10 cellular contexts compared by ENCODE assay signal in the genomic region with DNA sequence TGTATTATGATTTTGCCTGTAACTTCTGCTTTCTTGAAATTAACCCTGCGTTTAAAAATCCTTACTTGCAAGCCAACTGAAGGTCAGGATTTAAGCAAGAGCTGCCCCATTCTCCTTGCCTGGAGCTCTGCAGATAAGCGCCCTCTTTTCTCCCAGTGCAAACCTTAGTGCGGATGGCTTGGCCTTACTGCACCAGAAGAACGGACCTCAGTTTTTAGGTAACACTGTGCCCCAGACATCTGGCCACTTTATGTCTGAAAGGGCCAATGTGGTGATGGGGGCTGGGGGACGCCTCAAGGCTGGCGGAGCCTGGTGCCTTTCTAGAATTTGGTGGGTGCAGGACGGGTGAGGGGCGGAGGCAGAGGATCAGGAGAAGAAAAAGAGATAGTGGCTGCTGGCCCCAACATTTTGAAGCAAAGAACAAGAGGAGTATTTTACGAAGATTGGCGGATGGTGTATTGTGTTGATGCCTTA. TPM values are rescaled to one million over a fixed set of nuclear protein-coding genes. Genes with fewer than 3 reads are reported as not detected.
A peak's percentile ranks its signal among the peaks of the same experiment; 100 is the strongest.
DNase-seq lines count a peak whose midpoint lies in the region; ATAC-seq, FAIRE-seq and TF ChIP-seq lines count a peak whose summit lies in the region.
"Had no signal": no experiment of that assay in that cellular context is flagged by ENCODE, and none has a peak within 500 bp of the region (broad histone marks: within the 10 kb centered on the region; RNA-seq: fewer than 3 reads in every experiment).

No MANE protein-coding gene starts in this region.

- H3K9me3 ChIP-seq in CD4-positive, alpha-beta T cell (ENCODE audit: control insufficient read depth, low read length), result no peaks in the 10 kb centered on the region
- H3K9me3 ChIP-seq in Karpas-422 (ENCODE audit: low read length), result no peaks in the 10 kb centered on the region
- no peaks in the 10 kb centered on the region for H3K9me3 ChIP-seq in astrocyte (ENCODE audit: insufficient read depth, low read depth, low read length)
- no peaks in the 10 kb centered on the region for H3K9me3 ChIP-seq in mucosa of stomach (ENCODE audit: control insufficient read depth, low read length)
- H3K9me3 ChIP-seq in MM.1S (replicated peaks; ENCODE audit: insufficient read depth, low read length), result no peaks in the 10 kb centered on the region

- no peak for ATAC-seq in CD4-positive, alpha-beta T cell (ENCODE audit: poor library complexity)
- no peak for ATAC-seq in HG02610 (IDR thresholded peaks at IDR 0.05; ENCODE audit: unreplicated experiment)

- intact Hi-C loops in CD4-positive, alpha-beta T cell (cut with DNase I, micrococcal nuclease), result loop anchor here (2.0 to 5.0 kb wide), 3 partner anchors 196 to 658 kb away; no protein-coding TSS in a partner anchor

- H3K9ac ChIP-seq in Karpas-422 (ENCODE audit: low read length) (no peak overlapping the region), astrocyte (ENCODE audit: low read length) (no peak overlapping the region), mucosa of stomach (ENCODE audit: low read length) (peak overlapping the region; percentile 4), MM.1S (ENCODE audit: low read length) (no peak overlapping the region)
- H3K9ac ChIP-seq: KMS-11 had no signal

- no peak for DNase-seq in CD4-positive, alpha-beta T cell
- DNase-seq in Karpas-422 (no peak), astrocyte (ENCODE audit: low read depth) (no peak), amygdala (lab: John Stamatoyannopoulos, UW) (no peak), medulla oblongata (ENCODE audit: extremely low spot score) (no peak), MM.1S (no peak)

- no peaks in the 10 kb centered on the region for H4K20me1 ChIP-seq in Karpas-422 (ENCODE audit: insufficient read depth, low read depth, low read length)
- H4K20me1 ChIP-seq in astrocyte (ENCODE audit: insufficient read depth, low read length), result no peaks in the 10 kb centered on the region
- no peaks in the 10 kb centered on the region for H4K20me1 ChIP-seq in MM.1S (ENCODE audit: insufficient read depth, low read length)

- H3K27me3 ChIP-seq in CD4-positive, alpha-beta T cell (ENCODE audit: control insufficient read depth, insufficient read depth, low read length), result peaks cover 36% of the 10 kb centered on the region
- H3K27me3 ChIP-seq in Karpas-422 (ENCODE audit: low read length) (no peaks in the 10 kb centered on the region), astrocyte (ENCODE audit: insufficient read depth, low read length) (peaks cover 54% of the 10 kb centered on the region), mucosa of stomach (ENCODE audit: control insufficient read depth, insufficient read depth, low read length) (peaks cover 24% of the 10 kb centered on the region), MM.1S (replicated peaks; ENCODE audit: insufficient read depth, low read length) (no peaks in the 10 kb centered on the region)

- POLR2A ChIA-PET in CD4-positive, alpha-beta T cell (lab: Charles Lee), result no interaction called here

- H3K27ac Mint-ChIP-seq in CD4-positive, alpha-beta T cell, result no peak overlapping the region
- H3K27ac Mint-ChIP-seq in astrocyte (ENCODE audit: unreplicated experiment), result no peak overlapping the region

- H3K9me3 Mint-ChIP-seq in CD4-positive, alpha-beta T cell, result no peaks in the 10 kb centered on the region
- peaks cover 4% of the 10 kb centered on the region for H3K9me3 Mint-ChIP-seq in astrocyte (ENCODE audit: unreplicated experiment)

- H3K27ac ChIP-seq in CD4-positive, alpha-beta T cell (ENCODE audit: low read depth, low read length), result no peak overlapping the region
- H3K27ac ChIP-seq in Karpas-422 (ENCODE audit: low read length) (no peak overlapping the region), astrocyte (ENCODE audit: low read depth, low read length) (no peak overlapping the region), MM.1S (ENCODE audit: low read length) (no peak overlapping the region)
- H3K27ac ChIP-seq: KMS-11 had no signal

- H3K36me3 ChIP-seq in Karpas-422 (ENCODE audit: insufficient read depth, low read length) (no peaks in the 10 kb centered on the region), astrocyte (ENCODE audit: insufficient read depth, low read length) (no peaks in the 10 kb centered on the region), mucosa of stomach (ENCODE audit: control insufficient read depth, insufficient read depth, low read length) (no peaks in the 10 kb centered on the region), MM.1S (replicated peaks; ENCODE audit: insufficient read depth, low read length) (no peaks in the 10 kb centered on the region)

- H3F3A ChIP-seq in MM.1S (ENCODE audit: insufficient read depth, low read length), result peaks cover 7% of the 10 kb centered on the region; the same call in 1 of the 2 replicates

- H3K79me2 ChIP-seq in Karpas-422 (ENCODE audit: low read length), result no peaks in the 10 kb centered on the region
- H3K79me2 ChIP-seq in astrocyte (ENCODE audit: insufficient read depth, low read length), result no peaks in the 10 kb centered on the region
- H3K79me2 ChIP-seq in MM.1S (ENCODE audit: low read length), result no peaks in the 10 kb centered on the region

- peak overlapping the region; percentile 36; the same call in 1 of the 2 replicates for H3K4me3 ChIP-seq in Karpas-422 (ENCODE audit: low read length)
- H3K4me3 ChIP-seq in astrocyte (ENCODE audit: insufficient read depth, low read depth, low read length), result no peak overlapping the region
- no peak overlapping the region for H3K4me3 ChIP-seq in mucosa of stomach (ENCODE audit: low read length)
- no peak overlapping the region for H3K4me3 ChIP-seq in MM.1S (ENCODE audit: low read length)

- peaks cover 32% of the 10 kb centered on the region for H3K4me1 Mint-ChIP-seq in CD4-positive, alpha-beta T cell (ENCODE audit: low read depth)
- peaks cover 6% of the 10 kb centered on the region for H3K4me1 Mint-ChIP-seq in astrocyte (ENCODE audit: low read depth, unreplicated experiment)

- CTCF ChIA-PET in CD4-positive, alpha-beta T cell (lab: Charles Lee), result interaction anchor here (1.1 to 1.5 kb wide), 3 partner anchors 8 to 121 kb away, joined by 3 read pairs; no protein-coding TSS in a partner anchor

- no peak for FAIRE-seq in astrocyte (lab: Jason Lieb, UNC)
- FAIRE-seq: colon had no signal

- no peaks in the 10 kb centered on the region for H3K36me3 Mint-ChIP-seq in CD4-positive, alpha-beta T cell (ENCODE audit: low read depth)
- H3K36me3 Mint-ChIP-seq in astrocyte (ENCODE audit: low read depth, unreplicated experiment), result peaks cover 1% of the 10 kb centered on the region

- peaks cover 73% of the 10 kb centered on the region for H3K27me3 Mint-ChIP-seq in CD4-positive, alpha-beta T cell
- peaks cover 35% of the 10 kb centered on the region for H3K27me3 Mint-ChIP-seq in astrocyte (ENCODE audit: low read depth, unreplicated experiment)

- H3K4me3 Mint-ChIP-seq in CD4-positive, alpha-beta T cell, result peak overlapping the region; percentile 88
- peak overlapping the region; percentile 83 for H3K4me3 Mint-ChIP-seq in astrocyte (ENCODE audit: unreplicated experiment)

- no peak overlapping the region for H2AFZ ChIP-seq in Karpas-422 (ENCODE audit: low read length)
- H2AFZ ChIP-seq in astrocyte (ENCODE audit: low read depth, low read length), result no peak overlapping the region
- no peak overlapping the region for H2AFZ ChIP-seq in MM.1S (ENCODE audit: low read length)

- no peaks in the 10 kb centered on the region for H3K9me2 ChIP-seq in Karpas-422 (replicated peaks; ENCODE audit: insufficient read depth, low read length)
- no peaks in the 10 kb centered on the region for H3K9me2 ChIP-seq in MM.1S (replicated peaks; ENCODE audit: insufficient read depth, low read length)

- H3K4me2 ChIP-seq in Karpas-422 (ENCODE audit: low read depth, low read length, poor library complexity, severe bottlenecking) (peak overlapping the region; percentile 49), astrocyte (ENCODE audit: low read length) (peak overlapping the region; percentile 29), MM.1S (ENCODE audit: low read depth, low read length) (no peak overlapping the region)
- H3K4me2 ChIP-seq: KMS-11 had no signal

- H3K4me1 ChIP-seq in Karpas-422 (ENCODE audit: low read length) (peaks cover 25% of the 10 kb centered on the region), astrocyte (ENCODE audit: insufficient read depth, low read length) (peaks cover 16% of the 10 kb centered on the region), mucosa of stomach (ENCODE audit: control insufficient read depth, insufficient read depth, low read length) (peaks cover 38% of the 10 kb centered on the region), MM.1S (ENCODE audit: low read length) (peaks cover 8% of the 10 kb centered on the region; the same call in 1 of the 2 replicates)

- no peak for TF ChIP-seq CTCF in CD4-positive, alpha-beta T cell (IDR thresholded peaks at IDR 0.05)
- no peak for TF ChIP-seq CTCF in astrocyte (IDR thresholded peaks at IDR 0.05; ENCODE audit: insufficient read depth, low read depth, low read length)
- no peak for TF ChIP-seq CTCF in MM.1S (IDR thresholded peaks at IDR 0.05; ENCODE audit: low read length)

RNA-seq across cellular contexts. Expression of a gene that starts 0.7 kb away (rescaled TPM):
- total RNA-seq in CD4-positive, alpha-beta T cell, result 1 to 10 TPM; 1.7 TPM
- total RNA-seq in Karpas-422 (2014; rRNA removed; shearing (Covaris generic); ENCODE audit: low replicate concordance), result 1.0 and 1.2 TPM in 2 replicates
- total RNA-seq in astrocyte, result 0.75 and 1.5 TPM in 2 replicates
